ENCODE assay signal across 21 cellular contexts in genomic region chr1:38114633-38115032, GRCh38.
DNase-seq lines count a peak whose midpoint lies in the region; ATAC-seq and TF ChIP-seq lines count a peak whose summit lies in the region.
"Had no signal": no experiment of that assay in that cellular context is flagged by ENCODE, and none has a peak within 500 bp of the region (broad histone marks: within the 10 kb centered on the region; RNA-seq: fewer than 3 reads in every experiment).

No MANE protein-coding gene starts in this region.

- H3K27me3 ChIP-seq in A673 (replicated peaks; ENCODE audit: insufficient read depth, low read depth, low read length, poor library complexity): no peaks in the 10 kb centered on the region
- H3K27me3 ChIP-seq in dorsolateral prefrontal cortex: no peaks in the 10 kb centered on the region
- H3K27me3 ChIP-seq in osteoblast (ENCODE audit: insufficient read depth, low read length): no peaks in the 10 kb centered on the region
- H3K27me3 ChIP-seq: Peyer's patch, SJCRH30 had no signal

- TF ChIP-seq CTCF in A673 (conservative IDR thresholded peaks at IDR 0.05; ENCODE audit: low read depth, low read length) (no peak; the same call in 1 of the 2 replicates), RWPE1 (conservative IDR thresholded peaks at IDR 0.05; ENCODE audit: low read depth) (no peak), dorsolateral prefrontal cortex (IDR thresholded peaks at IDR 0.05 in 54 of 56, conservative IDR thresholded peaks at IDR 0.05 in 2 of 56; ENCODE audit: low read depth in 1 of 56, partially characterized antibody in 56 of 56) (no peak), osteoblast (IDR thresholded peaks at IDR 0.05; ENCODE audit: extremely low read depth, low read depth, low read length) (no peak)

- CTCF ChIA-PET in A673 (lab: Charles Lee) (interaction anchor here (0.6 to 1.0 kb wide), 2 partner anchors 38 to 43 kb away, joined by 3 read pairs; no protein-coding TSS in a partner anchor), RWPE1 (lab: Yijun Ruan, JAX) (interaction anchor here (0.9 kb wide), 1 partner anchor 96 kb away, joined by 3 read pairs; no protein-coding TSS in a partner anchor)

- POLR2A ChIA-PET in A673 (lab: Charles Lee; ENCODE audit: low non-redundant PET) (interaction anchor here (0.6 to 1.2 kb wide), 4 partner anchors 19 to 96 kb away, joined by 3 to 7 read pairs (median 4); no protein-coding TSS in a partner anchor), RWPE1 (lab: Yijun Ruan, JAX; ENCODE audit: low non-redundant PET) (no interaction called here)

- H3K4me1 ChIP-seq in A673 (ENCODE audit: insufficient read depth, low read length, poor library complexity, severe bottlenecking) (peaks cover 24% of the 10 kb centered on the region), osteoblast (ENCODE audit: insufficient read depth, low read length) (peaks cover 9% of the 10 kb centered on the region)
- H3K4me1 ChIP-seq: Peyer's patch had no signal

- BruUV-seq in A673 (replicated peaks; lab: Mats Ljungman, UMichigan): no TSS peak

- H2AFZ ChIP-seq in osteoblast (ENCODE audit: low read length): peak overlapping the region; percentile 48

- intact Hi-C loops in A673 (cut with micrococcal nuclease; ENCODE audit: unreplicated experiment) (no loop called here), dorsolateral prefrontal cortex (cut with DNase I) (loop anchor here in 1 of 2 donors (2.0 kb wide), 1 partner anchor 70 kb away; no protein-coding TSS in a partner anchor)

- H3K79me2 ChIP-seq in osteoblast (ENCODE audit: insufficient read depth, low read length): no peaks in the 10 kb centered on the region

- H4K20me1 ChIP-seq in osteoblast (ENCODE audit: insufficient read depth, low read length): no peaks in the 10 kb centered on the region

- H3K36me3 ChIP-seq in A673 (ENCODE audit: insufficient read depth, low read length, poor library complexity, severe bottlenecking): no peaks in the 10 kb centered on the region
- H3K36me3 ChIP-seq in osteoblast (ENCODE audit: insufficient read depth, low read length): no peaks in the 10 kb centered on the region
- H3K36me3 ChIP-seq: Peyer's patch, SJCRH30 had no signal

- no peak overlapping the region for H3K4me3 ChIP-seq in A673 (ENCODE audit: low read depth, low read length, poor library complexity, severe bottlenecking)
- no peak overlapping the region for H3K4me3 ChIP-seq in dorsolateral prefrontal cortex
- no peak overlapping the region for H3K4me3 ChIP-seq in osteoblast (ENCODE audit: insufficient read depth, low read length)
- H3K4me3 ChIP-seq: Peyer's patch, SJCRH30 had no signal

- DNase-seq in A673 (ENCODE audit: low spot score): no peak
- DNase-seq in RWPE1 (ENCODE audit: low spot score): no peak
- DNase-seq in dorsolateral prefrontal cortex: no peak
- DNase-seq in osteoblast (ENCODE audit: insufficient read length, low spot score, missing footprints): no peak
- no peak for DNase-seq in NCI-H1436 treated with DMSO at 0.1 percent for 48 hours (lab: John Stamatoyannopoulos, UW)
- DNase-seq in UCSD-AML1 (lab: John Stamatoyannopoulos, UW; ENCODE audit: unreplicated experiment): no peak
- DNase-seq: 8988T, AML-193, H9, IMR-90, MV-4-11, NCI-H1105 treated with DMSO at 0.1 percent for 48 hours, NCI-H2081, NCI-H2171 treated with DMSO at 0.1 percent for 48 hours, NCI-H524 treated with DMSO at 0.1 percent for 48 hours, NCI-H82, SJCRH30 had no signal

- no peak for ATAC-seq in GM21390 (IDR thresholded peaks at IDR 0.05; ENCODE audit: unreplicated experiment)
- ATAC-seq in GM19035 (IDR thresholded peaks at IDR 0.05; ENCODE audit: unreplicated experiment): no peak

- H3K4me2 ChIP-seq in osteoblast (ENCODE audit: insufficient read depth, low read length): peak overlapping the region; percentile 56
- H3K4me2 ChIP-seq: KMS-11 had no signal

- H3K27ac ChIP-seq in A673 (ENCODE audit: low read depth, low read length, poor library complexity, severe bottlenecking) (peak overlapping the region; percentile 75), RWPE1 (peak overlapping the region; percentile 63), dorsolateral prefrontal cortex (peak overlapping the region in 41 of 59 donors; percentile 6 to 81 (median 56)), osteoblast (ENCODE audit: low read depth, low read length) (no peak overlapping the region)
- H3K27ac ChIP-seq: KMS-11, Peyer's patch, SJCRH30 had no signal

- H3K9me3 ChIP-seq in A673 (ENCODE audit: low read depth, low read length, poor library complexity, severe bottlenecking): no peaks in the 10 kb centered on the region
- H3K9me3 ChIP-seq in osteoblast (ENCODE audit: low read depth, low read length): no peaks in the 10 kb centered on the region
- H3K9me3 ChIP-seq: Peyer's patch, SJCRH30 had no signal
